Comparison of ENCODE assay signal across 11 cellular contexts in genomic region chr21:45318556-45319341, GRCh38. TPM values are rescaled to one million over a fixed set of nuclear protein-coding genes. Genes with fewer than 3 reads are reported as not detected.
A peak's percentile ranks its signal among the peaks of the same experiment; 100 is the strongest.
DNase-seq lines count a peak whose midpoint lies in the region; ATAC-seq and TF ChIP-seq lines count a peak whose summit lies in the region.
"Had no signal": no experiment of that assay in that cellular context is flagged by ENCODE, and none has a peak within 500 bp of the region (broad histone marks: within the 10 kb centered on the region; RNA-seq: fewer than 3 reads in every experiment).

No MANE protein-coding gene starts in this region.

- ATAC-seq in HG02763 (IDR thresholded peaks at IDR 0.05; ENCODE audit: unreplicated experiment) = no peak
- no peak for ATAC-seq in GM21717 (IDR thresholded peaks at IDR 0.05; ENCODE audit: unreplicated experiment)

- peak overlapping the region; percentile 71 for H3K4me3 Mint-ChIP-seq in HFFc6

- peaks cover 0 to 4% of the 10 kb centered on the region in 2 donors for H3K4me1 ChIP-seq in breast epithelium
- peaks cover 0 to 64% (median 56%) of the 10 kb centered on the region in 4 donors for H3K4me1 ChIP-seq in sigmoid colon

- H3K9me3 ChIP-seq in breast epithelium (no peaks in the 10 kb centered on the region), sigmoid colon (no peaks in the 10 kb centered on the region)

- peak overlapping the region; percentile 66 to 85 for H3K27ac ChIP-seq in breast epithelium
- H3K27ac ChIP-seq in sigmoid colon = peak overlapping the region; percentile 73 to 90 (median 79)

- peaks cover 5% of the 10 kb centered on the region; the same call in 1 of the 2 replicates for H3K9me3 Mint-ChIP-seq in HFFc6

- H3K27me3 ChIP-seq in breast epithelium = peaks cover 0 to 5% of the 10 kb centered on the region in 2 donors
- H3K27me3 ChIP-seq in sigmoid colon = no peaks in the 10 kb centered on the region

- peaks cover 5% of the 10 kb centered on the region for H3K27me3 Mint-ChIP-seq in HFFc6 (ENCODE audit: insufficient read depth)

- peak overlapping the region; percentile 91 for H3K27ac Mint-ChIP-seq in HFFc6

- TF ChIP-seq EP300 in sigmoid colon (IDR thresholded peaks at IDR 0.05) = no peak

- peaks cover 11% of the 10 kb centered on the region; the same call in 1 of the 2 replicates for H3K36me3 Mint-ChIP-seq in HFFc6 (ENCODE audit: low read depth)

- 58 to 77% methylated on average over 22 of the region's 22 CpGs for WGBS in sigmoid colon, 2 donors

- intact Hi-C loops in breast epithelium (cut with DNase I; ENCODE audit: low total_unique reads) = no loop called here
- intact Hi-C loops in sigmoid colon (cut with DNase I) = no loop called here

- H3K36me3 ChIP-seq in breast epithelium (no peaks in the 10 kb centered on the region), sigmoid colon (no peaks in the 10 kb centered on the region)

- no peak for TF ChIP-seq CTCF in HFFc6 (IDR thresholded peaks at IDR 0.05)
- no peak for TF ChIP-seq CTCF in breast epithelium (IDR thresholded peaks at IDR 0.05)
- no peak for TF ChIP-seq CTCF in sigmoid colon (IDR thresholded peaks at IDR 0.05)

- peak; percentile 51 for DNase-seq in HFFc6
- no peak for DNase-seq in breast epithelium (ENCODE audit: low spot score in 2 of 2)
- DNase-seq in islet precursor cell = peak; percentile 98
- peak; percentile 88 for DNase-seq in sigmoid colon
- no peak for DNase-seq in epidermal melanocyte (ENCODE audit: insufficient read length, low spot score)
- no peak for DNase-seq in HPDE6-E6E7 (ENCODE audit: extremely low spot score)
- DNase-seq: activated CD4-positive, alpha-beta T cell treated with anti-CD3 and anti-CD28 coated beads for 48 hours; mesendoderm; NK-92 treated with Interleukin-12 subunit alpha and Interleukin-12 subunit beta, amount 100 ng/mL, for 24 hours had no signal

- TF ChIP-seq POLR2A in breast epithelium (IDR thresholded peaks at IDR 0.05) (no peak), sigmoid colon (IDR thresholded peaks at IDR 0.05) (no peak)

- H3K4me3 ChIP-seq in breast epithelium = no peak overlapping the region
- H3K4me3 ChIP-seq in sigmoid colon = no peak overlapping the region

- peaks cover 38% of the 10 kb centered on the region for H3K4me1 Mint-ChIP-seq in HFFc6 (ENCODE audit: low read depth)

RNA-seq across cellular contexts. Expression of gene POFUT2, which starts 31.1 kb away (rescaled TPM):
- 100 to 1,000 TPM in 1 of 6 experiments, 10 to 100 TPM in 5; 78.2 to 112 (median 80.3) TPM for total RNA-seq in HFFc6 (2021; fragmentation: NEBNext Ultra II Directional; extraction: Animal tissue kit (Norgen Biotek cat#: 25700))
- total RNA-seq in breast epithelium (10 to 100 TPM; 20.0 to 22.9 (median 22.1) TPM), sigmoid colon (10 to 100 TPM; 13.0 to 31.3 (median 20.9) TPM)
- polyA plus RNA-seq in sigmoid colon = 10 to 100 TPM in 1 of 3 donors, 1 to 10 TPM in 2; 2.5 to 21.6 (median 3.0) TPM

Comparison
In these comparisons a context has a peak if more than half of its experiments do, and no peak if none do; other contexts are left out.
1. DNase-seq: peak in HFFc6 (single experiment), islet precursor cell (single experiment) and sigmoid colon (single experiment); none in breast epithelium (0 of 2), epidermal melanocyte (single experiment) and HPDE6-E6E7 (single experiment).